Comparison of ENCODE assay signal across 13 cellular contexts in the genomic region with DNA sequence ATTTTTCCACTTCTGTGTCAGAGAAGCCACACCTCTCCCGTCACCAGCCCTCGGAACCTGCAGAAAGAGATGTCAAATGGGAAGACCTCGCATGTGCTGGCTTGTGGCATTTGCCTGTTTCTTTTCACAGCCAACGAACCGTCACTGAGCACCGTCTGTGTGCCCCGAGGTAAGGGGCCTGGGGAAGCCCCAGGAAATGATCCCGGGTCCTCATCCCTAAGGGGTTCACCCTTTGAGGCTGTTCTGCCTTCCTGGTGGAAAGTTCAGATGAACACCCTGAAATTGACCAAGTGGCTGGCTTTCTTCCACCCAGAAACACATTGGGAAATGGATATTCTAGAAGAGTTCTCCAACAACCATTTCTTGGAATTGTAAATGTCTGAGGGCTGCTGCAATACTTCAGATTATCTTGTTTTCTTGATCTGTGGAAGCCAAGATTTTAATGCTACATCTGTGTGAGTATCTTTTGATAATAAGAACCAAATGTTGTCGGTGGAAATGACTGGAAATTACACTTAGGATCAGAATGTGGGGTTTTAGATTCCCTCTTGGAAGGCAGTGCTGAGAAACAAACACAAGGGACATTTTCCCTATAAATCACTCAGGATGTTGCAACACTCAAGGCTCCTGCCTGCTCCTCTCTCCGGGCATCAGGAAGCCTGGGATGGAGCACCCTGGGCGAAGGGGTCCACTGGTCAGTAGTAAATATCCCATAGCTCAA. TPM values are rescaled to one million over a fixed set of nuclear protein-coding genes. Genes with fewer than 3 reads are reported as not detected.
DNase-seq lines count a peak whose midpoint lies in the region; ATAC-seq and TF ChIP-seq lines count a peak whose summit lies in the region.
"Had no signal": no experiment of that assay in that cellular context is flagged by ENCODE, and none has a peak within 500 bp of the region (broad histone marks: within the 10 kb centered on the region; RNA-seq: fewer than 3 reads in every experiment).

No MANE protein-coding gene starts in this region.

- peak overlapping the region; percentile 83 for H3K27ac ChIP-seq in GM23248
- peak overlapping the region; percentile 53 to 85 (median 79) for H3K27ac ChIP-seq in stomach

- H3K4me1 Mint-ChIP-seq in brain, result peaks cover 27% of the 10 kb centered on the region
- H3K4me1 Mint-ChIP-seq: memory B cell had no signal

- peak overlapping the region; percentile 1; the same call in 1 of the 2 replicates for H2AFZ ChIP-seq in GM23248

- H3K36me3 ChIP-seq in GM23248 (ENCODE audit: low read depth) (no peaks in the 10 kb centered on the region), stomach (no peaks in the 10 kb centered on the region)
- H3K36me3 ChIP-seq: spleen had no signal

- no peaks in the 10 kb centered on the region for H3K27me3 ChIP-seq in GM23248 (replicated peaks; ENCODE audit: insufficient read depth)
- H3K27me3 ChIP-seq in stomach, result no peaks in the 10 kb centered on the region

- TF ChIP-seq CTCF in brain (conservative IDR thresholded peaks at IDR 0.05) (no peak), stomach (IDR thresholded peaks at IDR 0.05) (no peak)

- 8 to 10% methylated on average over 11 of the region's 11 CpGs for WGBS in GM23248 (ENCODE audit: low coverage in 1 of 2, low lambda C conversion rate in 2 of 2, missing lambda C conversion rate in 2 of 2), 2 experiments
- 64 to 75% (median 68%) methylated on average over 11 of the region's 11 CpGs for WGBS in stomach, 5 donors

- H3K27ac Mint-ChIP-seq in brain, result peak overlapping the region in 4 of 5 experiments; percentile 59 to 89 (median 67)
- H3K27ac Mint-ChIP-seq: memory B cell had no signal

- no peaks in the 10 kb centered on the region for H3K36me3 Mint-ChIP-seq in brain
- H3K36me3 Mint-ChIP-seq: memory B cell had no signal

- H3K27me3 Mint-ChIP-seq in brain, result peaks cover 3% of the 10 kb centered on the region

- peak overlapping the region; percentile 34 for H3K9ac ChIP-seq in GM23248

- H3K4me3 ChIP-seq in GM23248 (peak overlapping the region; percentile 36), stomach (no peak overlapping the region)
- H3K4me3 ChIP-seq: spleen had no signal

- H3K4me1 ChIP-seq in GM23248 (ENCODE audit: insufficient read depth) (peaks cover 73% of the 10 kb centered on the region), stomach (peaks cover 0 to 10% (median 5%) of the 10 kb centered on the region in 4 donors)
- H3K4me1 ChIP-seq: spleen had no signal

- H3K9me3 Mint-ChIP-seq in brain, result peaks cover 0 to 6% (median 0%) of the 10 kb centered on the region in 5 experiments
- H3K9me3 Mint-ChIP-seq: memory B cell had no signal

- TF ChIP-seq EP300 in stomach (IDR thresholded peaks at IDR 0.05), result peak; percentile 41

- DNase-seq in GM23248 (peak; percentile 91), iris pigment epithelial cell (ENCODE audit: low read depth) (peak; percentile 34), stomach (no peak), COLO829 (ENCODE audit: low spot score) (no peak), epidermal melanocyte (ENCODE audit: insufficient read length, low spot score) (no peak)
- DNase-seq in stimulated activated CD4-positive, alpha-beta T cell treated with anti-CD3 and anti-CD28 coated beads, Interleukin-15, amount 100 ng/mL, for 24 hours, result no peak
- DNase-seq: erythroblast, NCI-H1436 treated with DMSO at 0.1 percent for 48 hours, spleen, T-helper 1 cell had no signal

- no peaks in the 10 kb centered on the region for H3K9me3 ChIP-seq in GM23248 (ENCODE audit: low read depth)
- no peaks in the 10 kb centered on the region for H3K9me3 ChIP-seq in stomach
- H3K9me3 ChIP-seq: spleen had no signal

- in situ Hi-C loops in GM23248 (cut with MboI), result no loop called here

- no peaks in the 10 kb centered on the region for H4K20me1 ChIP-seq in GM23248 (ENCODE audit: insufficient read depth)

- no peak for ATAC-seq in HG03342 (IDR thresholded peaks at IDR 0.05; ENCODE audit: unreplicated experiment)

- H3K79me2 ChIP-seq in GM23248 (ENCODE audit: insufficient read depth), result no peaks in the 10 kb centered on the region

- intact Hi-C loops in stomach (cut with DNase I; ENCODE audit: low total_unique reads), result no loop called here

- peak overlapping the region; percentile 34 for H3K4me2 ChIP-seq in GM23248 (ENCODE audit: unreplicated experiment)

- TF ChIP-seq POLR2A in stomach (IDR thresholded peaks at IDR 0.05), result no peak

- H3K4me3 Mint-ChIP-seq in brain, result peak overlapping the region in 1 of 5 experiments; percentile 26
- H3K4me3 Mint-ChIP-seq: memory B cell had no signal

- peaks cover 58% of the 10 kb centered on the region for H3F3A ChIP-seq in GM23248 (ENCODE audit: insufficient read depth)

- no peaks in the 10 kb centered on the region for H3K9me2 ChIP-seq in GM23248 (ENCODE audit: insufficient read depth)

RNA-seq across cellular contexts. Expression of gene RIBC2, which starts 37.6 kb away (rescaled TPM):
- 0.25 and 0.32 TPM in 2 replicates for total RNA-seq in GM23248 (2014; rRNA removed; shearing (Covaris generic))
- polyA plus RNA-seq in GM23248 (2016; fragmentation: Nextera tagmentation; extraction: Ambion mirVana), result 1.3 and 1.9 TPM in 2 replicates
- polyA plus RNA-seq in brain (ENCODE audit: insufficient read depth, low read depth, low replicate concordance), result 22.0 TPM
- 10 to 100 TPM in 1 of 5 donors, 1 to 10 TPM in 1, under 1 TPM in 2, not detected in 1; 0.45 to 13.0 (median 2.9) TPM for total RNA-seq in stomach
- under 1 TPM; 0.56 to 0.88 (median 0.76) TPM for polyA plus RNA-seq in stomach

RNA-seq across cellular contexts. Expression of gene SMC1B, which starts 37.7 kb away (rescaled TPM):
- 0.13 TPM in 1 of 2 replicates, not detected in the other for total RNA-seq in GM23248 (2014; rRNA removed; shearing (Covaris generic))
- 0.08 TPM in 1 of 2 replicates, not detected in the other for polyA plus RNA-seq in GM23248 (2016; fragmentation: Nextera tagmentation; extraction: Ambion mirVana)
- polyA plus RNA-seq in brain (ENCODE audit: insufficient read depth, low read depth, low replicate concordance), result 0.49 TPM
- not detected for total RNA-seq in stomach
- under 1 TPM in 1 of 3 donors, not detected in 2; 0.05 TPM for polyA plus RNA-seq in stomach

RNA-seq across cellular contexts. Expression of gene FBLN1, which starts 51.6 kb away (rescaled TPM):
- 107 and 137 TPM in 2 replicates for total RNA-seq in GM23248 (2014; rRNA removed; shearing (Covaris generic))
- polyA plus RNA-seq in GM23248 (2016; fragmentation: Nextera tagmentation; extraction: Ambion mirVana), result 304 and 335 TPM in 2 replicates
- polyA plus RNA-seq in brain (ENCODE audit: insufficient read depth, low read depth, low replicate concordance), result 135 TPM
- 100 to 1,000 TPM in 4 of 5 donors, 10 to 100 TPM in 1; 38.8 to 416 (median 210) TPM for total RNA-seq in stomach
- 10 to 100 TPM; 43.4 to 97.3 (median 95.6) TPM for polyA plus RNA-seq in stomach

Comparison
In these comparisons a context has a peak if more than half of its experiments do, and no peak if none do; other contexts are left out.
1. DNase-seq: peak in GM23248 (single experiment) and iris pigment epithelial cell (single experiment); none in stomach (single experiment), COLO829 (single experiment), epidermal melanocyte (single experiment) and stimulated activated CD4-positive, alpha-beta T cell treated with anti-CD3 and anti-CD28 coated beads, Interleukin-15, amount 100 ng/mL, for 24 hours (single experiment).